ENCODE assay signal across 10 cellular contexts in the genomic region with DNA sequence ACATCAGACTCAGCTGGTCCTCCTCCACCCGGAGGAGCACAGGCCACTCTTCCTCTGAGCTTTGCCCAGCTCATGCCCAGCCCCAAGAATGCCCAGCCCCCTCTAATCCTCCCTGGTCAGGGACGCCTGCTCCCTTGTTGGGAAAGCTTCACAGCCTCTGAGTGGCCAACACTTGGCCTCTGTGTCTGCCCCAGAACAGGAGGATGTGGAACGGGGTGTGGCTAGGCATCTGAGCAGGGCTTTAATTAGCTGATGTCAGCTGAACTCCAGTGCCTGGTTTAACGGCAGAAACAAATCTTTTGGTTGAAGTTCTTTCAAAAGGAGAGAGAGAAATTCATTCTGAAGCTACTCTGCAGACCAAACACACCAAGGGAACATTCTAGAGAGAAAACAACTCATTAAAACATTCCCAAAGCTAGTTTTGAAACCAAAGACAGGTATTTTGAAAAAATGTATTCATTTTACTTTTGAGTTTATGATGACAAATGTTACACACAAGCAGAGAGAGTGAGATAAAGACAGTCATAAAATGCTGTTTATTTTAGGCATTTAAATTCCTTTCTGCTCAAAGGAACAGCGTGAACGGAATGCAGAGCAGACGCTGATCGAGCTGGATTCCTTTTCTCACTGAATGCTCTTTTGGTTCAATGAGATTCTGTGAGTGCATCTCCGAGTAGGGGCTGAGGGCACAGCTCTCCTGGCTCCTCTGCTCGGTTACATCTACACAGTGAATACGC.
DNase-seq lines count a peak whose midpoint lies in the region; ATAC-seq and TF ChIP-seq lines count a peak whose summit lies in the region.
"Had no signal": no experiment of that assay in that cellular context is flagged by ENCODE, and none has a peak within 500 bp of the region (broad histone marks: within the 10 kb centered on the region; RNA-seq: fewer than 3 reads in every experiment).

No MANE protein-coding gene starts in this region.

- DNase-seq in Right ventricle myocardium superior: no peak
- DNase-seq in right atrium auricular region (ENCODE audit: low spot score): no peak
- peak; percentile 18 for DNase-seq in dedifferentiated amniotic fluid mesenchymal stem cell (ENCODE audit: extremely low spot score)
- DNase-seq in mucosa of descending colon: peak in 1 of 3 donors; percentile 24
- DNase-seq in aorta: no peak
- DNase-seq in cortex of kidney (lab: John Stamatoyannopoulos, UW): no peak
- DNase-seq in NCI-H748 (lab: John Stamatoyannopoulos, UW; ENCODE audit: unreplicated experiment): no peak
- DNase-seq: CD4-positive, alpha-beta T cell; OCI-M1 had no signal

- H3K27ac ChIP-seq in right atrium auricular region: no peak overlapping the region
- H3K27ac ChIP-seq in aorta (ENCODE audit: low read depth in 1 of 2, low read length in 2 of 2): no peak overlapping the region

- no peaks in the 10 kb centered on the region for H3K27me3 ChIP-seq in right atrium auricular region
- no peaks in the 10 kb centered on the region for H3K27me3 ChIP-seq in aorta (ENCODE audit: control insufficient read depth in 1 of 2, insufficient read depth in 2 of 2, low read length in 1 of 2)

- no peaks in the 10 kb centered on the region for H3K4me1 ChIP-seq in right atrium auricular region
- H3K4me1 ChIP-seq in mucosa of descending colon (ENCODE audit: low read depth): peaks cover 11% of the 10 kb centered on the region
- no peaks in the 10 kb centered on the region for H3K4me1 ChIP-seq in aorta (ENCODE audit: control insufficient read depth in 1 of 2, insufficient read depth in 2 of 2, low read length in 2 of 2)

- no peak overlapping the region for H3K4me3 ChIP-seq in right atrium auricular region
- no peak overlapping the region for H3K4me3 ChIP-seq in mucosa of descending colon
- H3K4me3 ChIP-seq in aorta (ENCODE audit: low read length in 2 of 2): no peak overlapping the region

- intact Hi-C loops in Right ventricle myocardium superior (cut with DNase I): no loop called here
- intact Hi-C loops in mucosa of descending colon (cut with DNase I, micrococcal nuclease): no loop called here
- intact Hi-C loops in aorta (cut with DNase I): no loop called here

- WGBS in aorta, 2 donors: 44 to 45% methylated on average over 11 of the region's 11 CpGs

- H3K36me3 ChIP-seq in right atrium auricular region: no peaks in the 10 kb centered on the region
- no peaks in the 10 kb centered on the region for H3K36me3 ChIP-seq in mucosa of descending colon (ENCODE audit: low read depth)
- H3K36me3 ChIP-seq in aorta (ENCODE audit: control insufficient read depth in 1 of 2, insufficient read depth in 2 of 2, low read length in 1 of 2): no peaks in the 10 kb centered on the region

- H3K9me3 ChIP-seq in right atrium auricular region (no peaks in the 10 kb centered on the region), mucosa of descending colon (no peaks in the 10 kb centered on the region), aorta (ENCODE audit: control insufficient read depth, low read length) (no peaks in the 10 kb centered on the region)

- peak; percentile 52 for ATAC-seq in Right ventricle myocardium superior (ENCODE audit: poor library complexity)
- peak; percentile 82 for ATAC-seq in mucosa of descending colon
- ATAC-seq in aorta (ENCODE audit: low FRiP score): peak; percentile 33
- no peak for ATAC-seq in GM19351 (IDR thresholded peaks at IDR 0.05; ENCODE audit: unreplicated experiment)

- TF ChIP-seq CTCF in right atrium auricular region (IDR thresholded peaks at IDR 0.05): no peak
- TF ChIP-seq CTCF in mucosa of descending colon (IDR thresholded peaks at IDR 0.05): no peak
